19 cellular contexts compared by ENCODE assay signal in genomic region chr22:38186429-38186828, GRCh38. TPM values are rescaled to one million over a fixed set of nuclear protein-coding genes. Genes with fewer than 3 reads are reported as not detected.
A peak's percentile ranks its signal among the peaks of the same experiment; 100 is the strongest.
DNase-seq lines count a peak whose midpoint lies in the region; ATAC-seq and TF ChIP-seq lines count a peak whose summit lies in the region.
"Had no signal": no experiment of that assay in that cellular context is flagged by ENCODE, and none has a peak within 500 bp of the region (broad histone marks: within the 10 kb centered on the region; RNA-seq: fewer than 3 reads in every experiment).

No MANE protein-coding gene starts in this region.

- TF ChIP-seq CTCF in HEK293 (tag by site-specific recombination; IDR thresholded peaks at IDR 0.05): no peak
- no peak for TF ChIP-seq CTCF in PC-9 (conservative IDR thresholded peaks at IDR 0.05)
- no peak for TF ChIP-seq CTCF in left lung (IDR thresholded peaks at IDR 0.05)
- TF ChIP-seq CTCF in stomach (IDR thresholded peaks at IDR 0.05): no peak
- no peak for TF ChIP-seq CTCF in tibial nerve (IDR thresholded peaks at IDR 0.05)

- TF ChIP-seq EP300 in stomach (IDR thresholded peaks at IDR 0.05) (no peak), tibial nerve (IDR thresholded peaks at IDR 0.05) (no peak)

- no peaks in the 10 kb centered on the region for H4K20me1 ChIP-seq in PC-9 (ENCODE audit: insufficient read depth)

- H3K9me3 ChIP-seq in HEK293 (ENCODE audit: control insufficient read depth, insufficient read depth, low read depth, low read length) (no peaks in the 10 kb centered on the region), PC-9 (ENCODE audit: insufficient read depth, low read depth) (no peaks in the 10 kb centered on the region), left lung (no peaks in the 10 kb centered on the region), stomach (no peaks in the 10 kb centered on the region), tibial nerve (no peaks in the 10 kb centered on the region)

- H3K36me3 ChIP-seq in HEK293 (ENCODE audit: control insufficient read depth in 2 of 2, insufficient read depth in 1 of 2, low read length in 2 of 2): no peaks in the 10 kb centered on the region
- no peaks in the 10 kb centered on the region for H3K36me3 ChIP-seq in PC-9 (ENCODE audit: low read depth)
- H3K36me3 ChIP-seq in left lung: no peaks in the 10 kb centered on the region
- H3K36me3 ChIP-seq in stomach: no peaks in the 10 kb centered on the region
- H3K36me3 ChIP-seq in tibial nerve: no peaks in the 10 kb centered on the region
- H3K36me3 ChIP-seq: WERI-Rb-1 had no signal

- H3F3A ChIP-seq in PC-9 (ENCODE audit: insufficient read depth, low read depth): peaks cover 42% of the 10 kb centered on the region

- intact Hi-C loops in PC-9 (cut with micrococcal nuclease; ENCODE audit: unreplicated experiment) (no loop called here), left lung (cut with DNase I) (no loop called here), stomach (cut with DNase I; ENCODE audit: low total_unique reads) (no loop called here)

- H3K4me3 ChIP-seq in HEK293 (ENCODE audit: low read depth, low read length) (no peak overlapping the region), PC-9 (no peak overlapping the region), left lung (no peak overlapping the region), stomach (no peak overlapping the region), tibial nerve (no peak overlapping the region)
- H3K4me3 ChIP-seq: GM23338 had no signal

- POLR2A ChIA-PET in HEK293 (lab: Yijun Ruan, JAX) (interaction anchor here (0.7 to 1.3 kb wide), 2 partner anchors 13 to 15 kb away, joined by 3 read pairs; partner anchors contain the start of gene MAFF), PC-9 (lab: Charles Lee; ENCODE audit: unreplicated experiment) (interaction anchor here (0.6 kb wide), 1 partner anchor 15 kb away, joined by 4 read pairs; the partner anchor contains the start of gene MAFF)

- H3K27ac ChIP-seq in HEK293 (ENCODE audit: extremely low read depth, low read depth, low read length) (no peak overlapping the region), PC-9 (0 out of 2 replicates have a peak overlapping the region, but pooled peaks have one; percentile 30), left lung (peak overlapping the region; percentile 11 to 15), stomach (peak overlapping the region in 3 of 5 donors; percentile 58 to 87 (median 80)), tibial nerve (peak overlapping the region in 1 of 4 donors; percentile 62)
- H3K27ac ChIP-seq: WERI-Rb-1 had no signal

- no peaks in the 10 kb centered on the region for H3K4me1 ChIP-seq in HEK293 (ENCODE audit: control insufficient read depth, insufficient read depth, low read length)
- H3K4me1 ChIP-seq in PC-9 (replicated peaks; ENCODE audit: insufficient read depth): peaks cover 50% of the 10 kb centered on the region
- peaks cover 0 to 19% of the 10 kb centered on the region in 2 donors for H3K4me1 ChIP-seq in left lung
- H3K4me1 ChIP-seq in stomach: peaks cover 12 to 30% (median 22%) of the 10 kb centered on the region in 4 donors
- peaks cover 0 to 12% (median under 1%) of the 10 kb centered on the region in 4 donors for H3K4me1 ChIP-seq in tibial nerve

- CTCF ChIA-PET in HEK293 (lab: Yijun Ruan, JAX): interaction anchor here (0.7 to 1.2 kb wide), 2 partner anchors 73 to 1330 kb away, joined by 3 read pairs; no protein-coding TSS in a partner anchor
- CTCF ChIA-PET in PC-9 (lab: Charles Lee): no interaction called here

- no peak for ATAC-seq in left lung
- no peak for ATAC-seq in HG03045 (IDR thresholded peaks at IDR 0.05; ENCODE audit: unreplicated experiment)
- ATAC-seq: activated CD8-positive, alpha-beta T cell treated with anti-CD3 and anti-CD28 coated beads for 36 hours; CD8-positive, alpha-beta T cell; GM23338; Panc1 had no signal

- whole genome bisulfite sequencing in stomach, 5 donors: 44 to 56% (median 52%) methylated on average over 5 of the region's 5 CpGs
- 47 to 48% methylated on average over 5 of the region's 5 CpGs for WGBS in tibial nerve, 2 donors

- DNase-seq in PC-9: no peak
- no peak for DNase-seq in left lung
- no peak for DNase-seq in stomach
- DNase-seq in tibial nerve (ENCODE audit: low spot score in 2 of 2): no peak
- no peak for DNase-seq in activated naive CD4-positive, alpha-beta T cell treated with anti-CD3 and anti-CD28 coated beads, Interleukin-2, amount 50 U/mL, for 16 hours
- DNase-seq: activated CD8-positive, alpha-beta T cell treated with anti-CD3 and anti-CD28 coated beads for 36 hours; activated T-cell treated with anti-CD3 and anti-CD28 coated beads, Interleukin-2, amount 50 U/mL, for 48 hours; CD8-positive, alpha-beta T cell; foreskin melanocyte; kidney glomerular epithelial cell; retina; stimulated activated CD4-positive, alpha-beta T cell treated with anti-CD3 and anti-CD28 coated beads, Interleukin-12 subunit alpha, Interleukin-12 subunit beta, amount 100 ng/mL, for 4 hours; stimulated activated CD8-positive, alpha-beta memory T cell treated with anti-CD3 and anti-CD28 coated beads, Interleukin-4, amount 100 ng/mL, for 48 hours; T-helper 2 cell; WERI-Rb-1 had no signal

- TF ChIP-seq POLR2A in stomach (IDR thresholded peaks at IDR 0.05) (no peak), tibial nerve (IDR thresholded peaks at IDR 0.05) (no peak)

- H3K4me2 ChIP-seq in PC-9: no peak overlapping the region
- H3K4me2 ChIP-seq: GM23338 had no signal

- BruUV-seq in PC-9 (replicated peaks; lab: Mats Ljungman, UMichigan): no TSS peak

- H3K79me2 ChIP-seq in PC-9 (ENCODE audit: low read depth): no peaks in the 10 kb centered on the region

- H2AFZ ChIP-seq in PC-9: no peak overlapping the region
- H2AFZ ChIP-seq: GM23338 had no signal

- no peaks in the 10 kb centered on the region for H3K9me2 ChIP-seq in PC-9 (ENCODE audit: insufficient read depth)

- H3K27me3 ChIP-seq in PC-9 (ENCODE audit: insufficient read depth, low read depth) (no peaks in the 10 kb centered on the region), left lung (no peaks in the 10 kb centered on the region), stomach (no peaks in the 10 kb centered on the region), tibial nerve (no peaks in the 10 kb centered on the region)

TF ChIP-seq in HEK293, 187 proteins besides CTCF, POLR2A, EP300 and RAD21:
- TF ChIP-seq ZBTB8A (tag by site-specific recombination; IDR thresholded peaks at IDR 0.05) (no peak), ZNF623 (tag by site-specific recombination; IDR thresholded peaks at IDR 0.05) (peak; percentile 84)

RNA-seq across cellular contexts. Expression of gene PLA2G6, which starts 4.8 kb away (rescaled TPM):
- total RNA-seq in PC-9 (2021) (39.8 and 45.6 TPM in 2 replicates), left lung (10 to 100 TPM; 30.9 to 39.0 TPM), stomach (10 to 100 TPM; 24.0 to 68.3 (median 30.0) TPM), tibial nerve (10 to 100 TPM; 48.5 to 60.3 (median 55.1) TPM)
- polyA plus RNA-seq in stomach: 10 to 100 TPM in 2 of 3 donors, 1 to 10 TPM in 1; 6.0 to 24.8 (median 11.8) TPM

RNA-seq across cellular contexts. Expression of gene MAFF, which starts 15.4 kb away (rescaled TPM):
- total RNA-seq in PC-9 (2021) (27.9 and 41.8 TPM in 2 replicates), left lung (10 to 100 TPM; 12.1 to 17.1 TPM), stomach (100 to 1,000 TPM in 2 of 5 donors, 10 to 100 TPM in 1, 1 to 10 TPM in 1, under 1 TPM in 1; 0.58 to 130 (median 58.9) TPM), tibial nerve (100 to 1,000 TPM in 2 of 4 donors, 10 to 100 TPM in 2; 68.1 to 110 (median 96.8) TPM)
- polyA plus RNA-seq in stomach: 10 to 100 TPM; 16.0 to 65.7 (median 35.7) TPM
